Comparison of ENCODE assay signal across 8 cellular contexts in the genomic region with DNA sequence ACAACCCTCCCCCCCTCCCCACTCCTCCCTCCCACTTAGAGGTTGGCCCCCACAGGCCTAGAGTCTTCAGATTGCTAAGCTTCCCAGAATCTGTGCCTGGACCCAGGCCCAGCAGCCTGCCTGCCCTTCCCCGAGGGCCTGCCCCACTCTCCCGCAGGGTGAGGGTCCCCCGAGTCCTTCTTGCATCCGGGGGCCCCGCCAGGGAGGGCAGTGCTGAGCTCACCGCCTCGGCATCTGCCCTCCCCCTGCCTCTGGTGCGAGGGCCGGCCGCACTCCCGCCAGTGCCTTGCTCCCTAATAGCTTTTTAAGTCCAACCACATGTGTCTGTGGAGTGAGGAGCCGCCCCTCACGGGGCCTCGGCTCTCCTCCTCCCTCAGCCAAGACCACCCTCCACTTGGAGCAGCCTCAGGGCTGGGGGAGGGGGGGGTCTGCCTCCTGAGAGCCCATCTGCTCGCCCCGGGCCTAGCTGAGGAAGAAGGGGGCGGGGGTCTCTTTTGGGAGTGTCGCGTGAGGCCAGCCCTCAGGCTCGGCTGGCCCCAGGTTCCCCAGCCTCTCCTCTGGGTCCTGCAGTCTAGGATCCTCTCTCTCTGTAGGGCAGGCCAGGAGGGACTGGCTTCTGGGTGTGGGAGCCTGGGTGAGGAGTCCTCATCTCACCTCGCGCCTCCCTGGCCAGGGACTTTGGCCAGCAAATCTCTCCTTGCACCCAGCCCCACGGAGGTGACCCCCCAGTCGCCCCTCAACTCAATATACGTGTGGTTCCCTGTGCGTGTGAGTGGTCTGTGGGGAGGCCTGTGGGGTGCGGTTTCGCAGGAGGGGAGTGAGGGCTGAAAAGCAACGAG. TPM values are rescaled to one million over a fixed set of nuclear protein-coding genes. Genes with fewer than 3 reads are reported as not detected.
DNase-seq lines count a peak whose midpoint lies in the region; ATAC-seq, FAIRE-seq and TF ChIP-seq lines count a peak whose summit lies in the region.

No MANE protein-coding gene starts in this region.

- H3K27me3 ChIP-seq in left lung (peaks cover 0 to 5% of the 10 kb centered on the region in 2 donors), thyroid gland (no peaks in the 10 kb centered on the region)

- H3K4me3 ChIP-seq in choroid plexus epithelial cell (ENCODE audit: low read depth, low read length) = no peak overlapping the region
- H3K4me3 ChIP-seq in left lung = no peak overlapping the region
- H3K4me3 ChIP-seq in thyroid gland (replicated peaks in 1 of 3) = peak overlapping the region in 1 of 3 donors; percentile 15

- no peaks in the 10 kb centered on the region for H3K9me3 ChIP-seq in left lung
- H3K9me3 ChIP-seq in thyroid gland = no peaks in the 10 kb centered on the region

- peak in 1 of 2 donors; percentile 50 for TF ChIP-seq POLR2A in thyroid gland (IDR thresholded peaks at IDR 0.05)

- no peak for FAIRE-seq in frontal cortex (lab: Jason Lieb, UNC)

- WGBS in thyroid gland, 2 donors = 12 to 18% methylated on average over 11 to 20 of the region's 29 CpGs

- intact Hi-C loops in left lung (cut with DNase I) (loop anchor here in 1 of 2 donors (10.0 kb wide), 1 partner anchor 61 kb away; a partner anchor contains a TSS), thyroid gland (cut with DNase I) (no loop called here)

- H3K4me1 ChIP-seq in left lung = peaks cover 95% of the 10 kb centered on the region in 2 donors
- peaks cover 98 to 100% of the 10 kb centered on the region in 2 donors for H3K4me1 ChIP-seq in thyroid gland

- H3K27ac ChIP-seq in left lung = peak overlapping the region; percentile 86 to 96
- peak overlapping the region; percentile 100 for H3K27ac ChIP-seq in thyroid gland

- DNase-seq in HT1080 (ENCODE audit: low read depth) = peak; percentile 91
- peak; percentile 89 for DNase-seq in choroid plexus epithelial cell (ENCODE audit: low read depth)
- peak; percentile 85 to 89 for DNase-seq in left lung
- peak; percentile 87 to 88 for DNase-seq in thyroid gland
- DNase-seq in DMS153 treated with DMSO at 0.1 percent for 48 hours (lab: John Stamatoyannopoulos, UW; ENCODE audit: unreplicated experiment) = no peak
- no peak for DNase-seq in frontal cortex (ENCODE audit: low spot score in 2 of 2)
- DNase-seq in activated effector memory CD4-positive, alpha-beta T cell treated with Interleukin-2 at 50 U/mL for 16 hours = no peak

- peak; percentile 58 for ATAC-seq in left lung
- no peak for ATAC-seq in HG03095 (IDR thresholded peaks at IDR 0.05; ENCODE audit: unreplicated experiment)

- TF ChIP-seq CTCF in choroid plexus epithelial cell (conservative IDR thresholded peaks at IDR 0.05; ENCODE audit: low read depth, low read length) = no peak
- TF ChIP-seq CTCF in left lung (IDR thresholded peaks at IDR 0.05) = no peak
- TF ChIP-seq CTCF in thyroid gland (IDR thresholded peaks at IDR 0.05) = peak in 1 of 6 experiments; percentile 14

- H3K36me3 ChIP-seq in left lung = no peaks in the 10 kb centered on the region
- no peaks in the 10 kb centered on the region for H3K36me3 ChIP-seq in thyroid gland

RNA-seq across cellular contexts. Expression of a gene that starts 47.2 kb away (rescaled TPM):
- total RNA-seq in HT1080 (2014; rRNA removed; shearing (Covaris generic)) = not detected in 2 replicates
- not detected in 2 replicates for polyA plus RNA-seq in HT1080 (2015; cell fraction: cytosol; rRNA removed)
- polyA plus RNA-seq in HT1080 (2015; cell fraction: nucleus; rRNA removed) = not detected in 2 replicates
- 10 to 100 TPM; 15.4 to 32.9 TPM for total RNA-seq in left lung
- 10 to 100 TPM in 1 of 4 donors, 1 to 10 TPM in 3; 4.2 to 10.9 (median 7.7) TPM for total RNA-seq in thyroid gland
- total RNA-seq in frontal cortex = 2.9 TPM

Comparison
In these comparisons a context has a peak if more than half of its experiments do, and no peak if none do; other contexts are left out.
1. DNase-seq: peak in HT1080 (single experiment), choroid plexus epithelial cell (single experiment), left lung (2 of 2) and thyroid gland (2 of 2); none in DMS153 treated with DMSO at 0.1 percent for 48 hours (single experiment), frontal cortex (0 of 2) and activated effector memory CD4-positive, alpha-beta T cell treated with Interleukin-2 at 50 U/mL for 16 hours (single experiment).